8 cellular contexts compared by ENCODE assay signal in the genomic region with DNA sequence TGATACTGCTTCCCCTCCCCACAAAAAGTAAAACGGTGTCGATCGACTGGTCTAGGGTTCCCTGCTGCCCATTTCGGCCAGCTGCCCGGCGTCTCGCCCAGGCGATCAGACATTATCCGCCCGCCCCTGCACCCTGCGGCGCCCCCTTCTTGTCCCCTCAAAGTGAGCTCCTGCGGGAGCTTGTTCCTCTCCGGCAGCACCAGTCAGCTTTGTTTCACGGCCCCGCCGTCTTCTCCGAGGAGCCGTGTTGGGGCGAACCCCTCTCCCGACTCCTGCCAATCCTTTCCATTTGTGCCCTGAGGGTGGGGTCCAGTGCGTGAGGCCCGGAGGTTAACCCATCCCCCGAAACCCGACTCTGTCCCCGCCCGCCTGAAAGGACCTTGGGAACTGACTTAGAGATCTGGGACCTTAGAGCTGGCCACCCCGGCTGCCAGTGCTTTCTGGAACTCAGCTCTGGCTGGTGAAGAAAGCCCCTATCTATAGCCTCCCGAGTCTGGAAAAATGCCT. TPM values are rescaled to one million over a fixed set of nuclear protein-coding genes. Genes with fewer than 3 reads are reported as not detected.
A peak's percentile ranks its signal among the peaks of the same experiment; 100 is the strongest.
DNase-seq lines count a peak whose midpoint lies in the region; ATAC-seq and TF ChIP-seq lines count a peak whose summit lies in the region.

No MANE protein-coding gene starts in this region.

- peak; percentile 67 for DNase-seq in EH (ENCODE audit: low read depth)
- DNase-seq in HPDE6-E6E7 (ENCODE audit: extremely low spot score): peak; percentile 22
- peak in 25 of 34 experiments; percentile 5 to 43 (median 22) for DNase-seq in T-cell
- peak; percentile 64 for DNase-seq in astrocyte of the hippocampus (ENCODE audit: low read depth, low spot score)
- DNase-seq in hepatocyte (ENCODE audit: low spot score): peak; percentile 80
- DNase-seq in prostate gland (ENCODE audit: low spot score): peak; percentile 31

- H3K27me3 ChIP-seq in hepatocyte: no peaks in the 10 kb centered on the region
- no peaks in the 10 kb centered on the region for H3K27me3 ChIP-seq in prostate gland (replicated peaks; ENCODE audit: insufficient read depth)

- no peaks in the 10 kb centered on the region for H3K36me3 ChIP-seq in hepatocyte (replicated peaks; ENCODE audit: insufficient read depth, low read depth)
- H3K36me3 ChIP-seq in prostate gland: no peaks in the 10 kb centered on the region

- peak overlapping the region; percentile 8 for H2AFZ ChIP-seq in hepatocyte

- WGBS in hepatocyte (ENCODE audit: low lambda C conversion rate, missing lambda C conversion rate): 1% methylated on average over 29 of the region's 29 CpGs
- WGBS in prostate gland: under 1% methylated on average over 24 of the region's 29 CpGs

- POLR2A ChIA-PET in T-cell (lab: Charles Lee): interaction anchor here (0.5 to 1.2 kb wide), 17 partner anchors 7 to 475 kb away, joined by 3 to 7 read pairs (median 4); a partner anchor contains a TSS

- H3K9me2 ChIP-seq in hepatocyte (replicated peaks; ENCODE audit: insufficient read depth): no peaks in the 10 kb centered on the region

- peak overlapping the region; percentile 76 for H3K4me2 ChIP-seq in hepatocyte

- H3K27me3 Mint-ChIP-seq in T-cell: peaks cover 0 to 2% of the 10 kb centered on the region in 2 donors

- TF ChIP-seq POLR2A in prostate gland (IDR thresholded peaks at IDR 0.05): peak; percentile 28

- peak overlapping the region; percentile 97 to 98 (median 97) for H3K4me3 Mint-ChIP-seq in T-cell

- H3K9me3 ChIP-seq in hepatocyte (ENCODE audit: low read depth) (no peaks in the 10 kb centered on the region), prostate gland (no peaks in the 10 kb centered on the region)

- H3K4me3 ChIP-seq in hepatocyte: peak overlapping the region; percentile 93
- H3K4me3 ChIP-seq in prostate gland: peak overlapping the region; percentile 75 to 76

- peaks cover 17% of the 10 kb centered on the region for H3K36me3 Mint-ChIP-seq in T-cell

- H3K4me1 ChIP-seq in hepatocyte (ENCODE audit: insufficient read depth) (peaks cover 10% of the 10 kb centered on the region), prostate gland (replicated peaks) (no peaks in the 10 kb centered on the region)

- H3K27ac ChIP-seq in hepatocyte (peak overlapping the region; percentile 96), prostate gland (peak overlapping the region; percentile 96 to 97)

- peaks cover 64% of the 10 kb centered on the region for H3K79me2 ChIP-seq in hepatocyte

- no peak for ATAC-seq in T-cell (replicated peaks in 1 of 4)
- no peak for ATAC-seq in HG02884 (IDR thresholded peaks at IDR 0.05; ENCODE audit: unreplicated experiment)
- no peak for ATAC-seq in HG03460 (IDR thresholded peaks at IDR 0.05; ENCODE audit: unreplicated experiment)

- no peaks in the 10 kb centered on the region for H3K9me3 Mint-ChIP-seq in T-cell

- peaks cover 46% of the 10 kb centered on the region for H4K20me1 ChIP-seq in hepatocyte (ENCODE audit: insufficient read depth, poor library complexity, severe bottlenecking)

- intact Hi-C loops in prostate gland (cut with DNase I): loop anchor here (2.0 to 10.0 kb wide), 3 partner anchors 155 to 205 kb away; a partner anchor contains a TSS

- CTCF ChIA-PET in T-cell (lab: Charles Lee): interaction anchor here (0.6 to 1.3 kb wide), 8 partner anchors 10 to 215 kb away, joined by 3 to 5 read pairs (median 3); a partner anchor contains a TSS

- peak overlapping the region; percentile 100 for H3K27ac Mint-ChIP-seq in T-cell

- TF ChIP-seq CTCF in hepatocyte (IDR thresholded peaks at IDR 0.05; ENCODE audit: poor library complexity) (no peak), prostate gland (IDR thresholded peaks at IDR 0.05) (no peak)

- H3K4me1 Mint-ChIP-seq in T-cell: peaks cover 55 to 59% (median 59%) of the 10 kb centered on the region in 3 donors

RNA-seq across cellular contexts. Expression of a gene that starts 0.5 kb away (rescaled TPM):
- total RNA-seq in T-cell: 100 to 1,000 TPM in 3 of 5 donors, 10 to 100 TPM in 2; 97.2 to 135 (median 101) TPM
- 78.9 and 82.0 TPM in 2 replicates for total RNA-seq in hepatocyte
- polyA plus RNA-seq in hepatocyte: 117 and 128 TPM in 2 replicates
- 10 to 100 TPM; 27.4 to 57.7 TPM for total RNA-seq in prostate gland

RNA-seq across cellular contexts. Expression of a gene that starts 4.9 kb away (rescaled TPM):
- total RNA-seq in T-cell (1 to 10 TPM in 3 of 5 donors, under 1 TPM in 2; 0.32 to 1.6 (median 1.2) TPM), hepatocyte (1.4 and 3.4 TPM in 2 replicates), prostate gland (1 to 10 TPM; 1.6 to 6.6 TPM)
- 1.1 and 1.4 TPM in 2 replicates for polyA plus RNA-seq in hepatocyte

RNA-seq across cellular contexts. Expression of a gene that starts 39.8 kb away (rescaled TPM):
- total RNA-seq in T-cell: 10 to 100 TPM; 14.0 to 17.3 (median 15.3) TPM
- 24.1 and 34.4 TPM in 2 replicates for total RNA-seq in hepatocyte
- 29.9 and 30.0 TPM in 2 replicates for polyA plus RNA-seq in hepatocyte
- total RNA-seq in prostate gland: 10 to 100 TPM; 16.8 to 41.3 TPM

Comparison
In these comparisons a context has a peak if more than half of its experiments do, and no peak if none do; other contexts are left out.
1. DNase-seq: peak in every context shown above with its lines; median percentile 80 in hepatocyte; 67 in EH; 64 in astrocyte of the hippocampus; 31 in prostate gland; 22 in HPDE6-E6E7; 22 in T-cell.